20 cellular contexts compared by ENCODE assay signal in genomic region chr11:93288079-93288478, GRCh38. TPM values are rescaled to one million over a fixed set of nuclear protein-coding genes. Genes with fewer than 3 reads are reported as not detected.
DNase-seq lines count a peak whose midpoint lies in the region; ATAC-seq and TF ChIP-seq lines count a peak whose summit lies in the region.
"Had no signal": no experiment of that assay in that cellular context is flagged by ENCODE, and none has a peak within 500 bp of the region (broad histone marks: within the 10 kb centered on the region; RNA-seq: fewer than 3 reads in every experiment).

No MANE protein-coding gene starts in this region.

- no peak overlapping the region for H3K4me3 Mint-ChIP-seq in activated CD4-positive, alpha-beta memory T cell treated with anti-CD3 and anti-CD28 coated beads for 36 hours
- H3K4me3 Mint-ChIP-seq: activated CD8-positive, alpha-beta T cell treated with anti-CD3 and anti-CD28 coated beads for 36 hours; CD8-positive, alpha-beta memory T cell; stimulated activated effector memory CD8-positive, alpha-beta T cell treated with anti-CD3 and anti-CD28 coated beads, Interleukin-12 subunit alpha, Interleukin-12 subunit beta, amount 100 ng/mL, for 72 hours had no signal

- H3K9me3 ChIP-seq in OCI-LY3 (ENCODE audit: insufficient read depth, low read length): peaks cover 24% of the 10 kb centered on the region; the same call in 1 of the 2 replicates
- H3K9me3 ChIP-seq: neutrophil had no signal

- H3K4me1 Mint-ChIP-seq in activated CD4-positive, alpha-beta memory T cell treated with anti-CD3 and anti-CD28 coated beads for 36 hours (ENCODE audit: low read depth): no peaks in the 10 kb centered on the region
- H3K4me1 Mint-ChIP-seq: CD8-positive, alpha-beta memory T cell; stimulated activated effector memory CD8-positive, alpha-beta T cell treated with anti-CD3 and anti-CD28 coated beads, Interleukin-12 subunit alpha, Interleukin-12 subunit beta, amount 100 ng/mL, for 72 hours had no signal

- peak; percentile 40 for ATAC-seq in GM19468 (IDR thresholded peaks at IDR 0.05; ENCODE audit: extremely low read depth, unreplicated experiment)
- peak; percentile 46 for ATAC-seq in HG03066 (IDR thresholded peaks at IDR 0.05; ENCODE audit: low read depth, unreplicated experiment)
- no peak for ATAC-seq in GM21447 (IDR thresholded peaks at IDR 0.05; ENCODE audit: unreplicated experiment)
- ATAC-seq: activated CD8-positive, alpha-beta T cell treated with anti-CD3 and anti-CD28 coated beads for 36 hours; stimulated activated effector memory CD8-positive, alpha-beta T cell treated with anti-CD3 and anti-CD28 coated beads, Interleukin-12 subunit alpha, Interleukin-12 subunit beta, amount 100 ng/mL, for 72 hours had no signal

- H3K36me3 Mint-ChIP-seq in activated CD4-positive, alpha-beta memory T cell treated with anti-CD3 and anti-CD28 coated beads for 36 hours: no peaks in the 10 kb centered on the region
- H3K36me3 Mint-ChIP-seq: CD8-positive, alpha-beta memory T cell; stimulated activated effector memory CD8-positive, alpha-beta T cell treated with anti-CD3 and anti-CD28 coated beads, Interleukin-12 subunit alpha, Interleukin-12 subunit beta, amount 100 ng/mL, for 72 hours had no signal

- H3K27ac Mint-ChIP-seq in activated CD4-positive, alpha-beta memory T cell treated with anti-CD3 and anti-CD28 coated beads for 36 hours: no peak overlapping the region
- H3K27ac Mint-ChIP-seq: activated CD8-positive, alpha-beta T cell treated with anti-CD3 and anti-CD28 coated beads for 36 hours; CD8-positive, alpha-beta memory T cell; stimulated activated effector memory CD8-positive, alpha-beta T cell treated with anti-CD3 and anti-CD28 coated beads, Interleukin-12 subunit alpha, Interleukin-12 subunit beta, amount 100 ng/mL, for 72 hours had no signal

- no peaks in the 10 kb centered on the region for H3K79me2 ChIP-seq in OCI-LY3 (ENCODE audit: low read length)

- peak overlapping the region; percentile 70 for H3K4me2 ChIP-seq in OCI-LY3 (ENCODE audit: low read length)

- H3K27me3 ChIP-seq in GM06990 (replicated peaks; ENCODE audit: control insufficient read depth, insufficient read depth, low read length): no peaks in the 10 kb centered on the region
- no peaks in the 10 kb centered on the region for H3K27me3 ChIP-seq in OCI-LY3 (ENCODE audit: low read depth, low read length)
- H3K27me3 ChIP-seq: neutrophil had no signal

- no peak for TF ChIP-seq CTCF in GM06990 (IDR thresholded peaks at IDR 0.05; ENCODE audit: insufficient read depth, low read length, poor library complexity, severe bottlenecking)
- no peak for TF ChIP-seq CTCF in OCI-LY3 (IDR thresholded peaks at IDR 0.05; ENCODE audit: low read depth, low read length)

- CTCF ChIA-PET in activated CD4-positive, alpha-beta memory T cell treated with anti-CD3 and anti-CD28 coated beads for 36 hours (lab: Charles Lee): no interaction called here

- intact Hi-C loops in activated CD4-positive, alpha-beta memory T cell treated with anti-CD3 and anti-CD28 coated beads for 36 hours (cut with micrococcal nuclease): no loop called here

- H3K36me3 ChIP-seq in GM06990 (ENCODE audit: control insufficient read depth, insufficient read depth, low read length) (no peaks in the 10 kb centered on the region), OCI-LY3 (replicated peaks; ENCODE audit: low read depth, low read length) (peaks cover 28% of the 10 kb centered on the region)
- H3K36me3 ChIP-seq: neutrophil had no signal

- H3K27me3 Mint-ChIP-seq in activated CD4-positive, alpha-beta memory T cell treated with anti-CD3 and anti-CD28 coated beads for 36 hours: peaks cover 1% of the 10 kb centered on the region

- H2AFZ ChIP-seq in OCI-LY3 (ENCODE audit: low read depth, low read length): no peak overlapping the region

- DNase-seq in GM06990 (ENCODE audit: extremely low read depth, insufficient read length) (peak; percentile 22), NCI-H82 (lab: John Stamatoyannopoulos, UW) (no peak)
- no peak for DNase-seq in activated CD4-positive, alpha-beta memory T cell treated with anti-CD3 and anti-CD28 coated beads for 36 hours
- no peak for DNase-seq in activated CD4-positive, alpha-beta T cell treated with anti-CD3 and anti-CD28 coated beads, Interleukin-2, amount 50 U/mL, for 1 hour
- DNase-seq: activated CD8-positive, alpha-beta T cell treated with anti-CD3 and anti-CD28 coated beads for 36 hours; activated effector memory CD4-positive, alpha-beta T cell treated with Interleukin-2 at 50 U/mL for 16 hours; amygdala; CD8-positive, alpha-beta memory T cell; glutamatergic neuron; NCI-H1930 had no signal

- no peaks in the 10 kb centered on the region for H3K9me3 Mint-ChIP-seq in activated CD4-positive, alpha-beta memory T cell treated with anti-CD3 and anti-CD28 coated beads for 36 hours
- H3K9me3 Mint-ChIP-seq: activated CD8-positive, alpha-beta T cell treated with anti-CD3 and anti-CD28 coated beads for 36 hours; CD8-positive, alpha-beta memory T cell had no signal

- H3K27ac ChIP-seq in OCI-LY3 (ENCODE audit: low read length): peak overlapping the region; percentile 95
- H3K27ac ChIP-seq: neutrophil had no signal

- POLR2A ChIA-PET in activated CD4-positive, alpha-beta memory T cell treated with anti-CD3 and anti-CD28 coated beads for 36 hours (lab: Charles Lee): no interaction called here

- peak overlapping the region; percentile 41 for H3K9ac ChIP-seq in OCI-LY3 (ENCODE audit: low read length)

- H3K4me3 ChIP-seq in GM06990 (replicated peaks; ENCODE audit: low read depth, low read length): no peak overlapping the region
- peak overlapping the region; percentile 50 for H3K4me3 ChIP-seq in OCI-LY3 (ENCODE audit: low read length)

- peaks cover 31% of the 10 kb centered on the region for H3K4me1 ChIP-seq in OCI-LY3 (ENCODE audit: low read length)

- H4K20me1 ChIP-seq in OCI-LY3 (ENCODE audit: insufficient read depth, low read length): no peaks in the 10 kb centered on the region

RNA-seq across cellular contexts. Expression of gene DEUP1, which starts 42.5 kb away (rescaled TPM):
- total RNA-seq in activated CD4-positive, alpha-beta memory T cell treated with anti-CD3 and anti-CD28 coated beads for 36 hours: not detected
- total RNA-seq: A673; activated CD8-positive, alpha-beta T cell treated with anti-CD3 and anti-CD28 coated beads for 36 hours; CD8-positive, alpha-beta memory T cell; chondrocyte; G401; SK-MEL-5 had no signal
